ENCODE assay signal across 8 cellular contexts in genomic region chr6:37059344-37060194, GRCh38. TPM values are rescaled to one million over a fixed set of nuclear protein-coding genes. Genes with fewer than 3 reads are reported as not detected.
DNase-seq lines count a peak whose midpoint lies in the region; ATAC-seq, FAIRE-seq and TF ChIP-seq lines count a peak whose summit lies in the region.

No MANE protein-coding gene starts in this region.

- H3K27me3 ChIP-seq in kidney epithelial cell (ENCODE audit: control insufficient read depth, insufficient read depth, low read length) (no peaks in the 10 kb centered on the region), stomach (no peaks in the 10 kb centered on the region)

- TF ChIP-seq POLR2A in stomach (IDR thresholded peaks at IDR 0.05) (no peak), GM18505 (IDR thresholded peaks at IDR 0.05; ENCODE audit: borderline replicate concordance, extremely low read depth, insufficient read depth, insufficient read length) (no peak)

- DNase-seq in NCI-H1092 treated with DMSO at 0.1 percent for 48 hours (lab: John Stamatoyannopoulos, UW) (peak; percentile 42), cardiac fibroblast (ENCODE audit: low read depth in 2 of 2) (peak; percentile 95 to 97), kidney epithelial cell (ENCODE audit: low read depth) (peak; percentile 97), stomach (peak; percentile 65)

- TF ChIP-seq EP300 in stomach (IDR thresholded peaks at IDR 0.05) = no peak

- H3K4me3 ChIP-seq in cardiac fibroblast (replicated peaks in 1 of 2; ENCODE audit: low read depth in 2 of 2, low read length in 2 of 2) (no peak overlapping the region), kidney epithelial cell (ENCODE audit: low read depth, low read length) (no peak overlapping the region), stomach (no peak overlapping the region)

- TF ChIP-seq CTCF in cardiac fibroblast (IDR thresholded peaks at IDR 0.05; ENCODE audit: low read depth, low read length) (peak; percentile 87), kidney epithelial cell (IDR thresholded peaks at IDR 0.05; ENCODE audit: insufficient read depth, low read length, poor library complexity, severe bottlenecking) (peak; percentile 85), stomach (IDR thresholded peaks at IDR 0.05) (peak in 4 of 7 experiments; percentile 27 to 57 (median 36))

- no peaks in the 10 kb centered on the region for H3K9me3 ChIP-seq in stomach

- ATAC-seq in GM18505 (IDR thresholded peaks at IDR 0.05; ENCODE audit: unreplicated experiment) (no peak), HG03460 (IDR thresholded peaks at IDR 0.05; ENCODE audit: unreplicated experiment) (no peak), GM21515 (IDR thresholded peaks at IDR 0.05; ENCODE audit: unreplicated experiment) (no peak)

- intact Hi-C loops in stomach (cut with DNase I; ENCODE audit: low total_unique reads) = no loop called here

- WGBS in stomach, 5 donors = 30 to 49% (median 47%) methylated on average over 14 to 19 of the region's 19 CpGs

- H3K4me1 ChIP-seq in stomach = peaks cover 18 to 47% (median 25%) of the 10 kb centered on the region in 4 donors

- FAIRE-seq in G401.6 (lab: Jason Lieb, UNC) = peak; percentile 89

- H3K36me3 ChIP-seq in kidney epithelial cell (ENCODE audit: control insufficient read depth, insufficient read depth, low read length) = no peaks in the 10 kb centered on the region
- no peaks in the 10 kb centered on the region for H3K36me3 ChIP-seq in stomach

- peak overlapping the region; percentile 40 to 81 (median 77) for H3K27ac ChIP-seq in stomach

RNA-seq across cellular contexts. Expression of gene FGD2, which starts 54.1 kb away (rescaled TPM):
- 0.04 and 0.68 TPM in 2 replicates for total RNA-seq in kidney epithelial cell
- total RNA-seq in stomach = 10 to 100 TPM in 2 of 5 donors, 1 to 10 TPM in 3; 2.6 to 34.5 (median 7.3) TPM
- polyA plus RNA-seq in stomach = 1 to 10 TPM; 2.7 to 3.5 (median 3.1) TPM

Comparison
In these comparisons a context has a peak if more than half of its experiments do, and no peak if none do; other contexts are left out.
1. DNase-seq: peak in every context shown above with its lines; median percentile 97 in kidney epithelial cell; 96 in cardiac fibroblast; 65 in stomach; 42 in NCI-H1092 treated with DMSO at 0.1 percent for 48 hours.
2. CTCF ChIP-seq: peak in every context shown above with its lines; median percentile 87 in cardiac fibroblast; 85 in kidney epithelial cell; 36 in stomach.